Comparison of ENCODE assay signal across 8 cellular contexts in the genomic region with DNA sequence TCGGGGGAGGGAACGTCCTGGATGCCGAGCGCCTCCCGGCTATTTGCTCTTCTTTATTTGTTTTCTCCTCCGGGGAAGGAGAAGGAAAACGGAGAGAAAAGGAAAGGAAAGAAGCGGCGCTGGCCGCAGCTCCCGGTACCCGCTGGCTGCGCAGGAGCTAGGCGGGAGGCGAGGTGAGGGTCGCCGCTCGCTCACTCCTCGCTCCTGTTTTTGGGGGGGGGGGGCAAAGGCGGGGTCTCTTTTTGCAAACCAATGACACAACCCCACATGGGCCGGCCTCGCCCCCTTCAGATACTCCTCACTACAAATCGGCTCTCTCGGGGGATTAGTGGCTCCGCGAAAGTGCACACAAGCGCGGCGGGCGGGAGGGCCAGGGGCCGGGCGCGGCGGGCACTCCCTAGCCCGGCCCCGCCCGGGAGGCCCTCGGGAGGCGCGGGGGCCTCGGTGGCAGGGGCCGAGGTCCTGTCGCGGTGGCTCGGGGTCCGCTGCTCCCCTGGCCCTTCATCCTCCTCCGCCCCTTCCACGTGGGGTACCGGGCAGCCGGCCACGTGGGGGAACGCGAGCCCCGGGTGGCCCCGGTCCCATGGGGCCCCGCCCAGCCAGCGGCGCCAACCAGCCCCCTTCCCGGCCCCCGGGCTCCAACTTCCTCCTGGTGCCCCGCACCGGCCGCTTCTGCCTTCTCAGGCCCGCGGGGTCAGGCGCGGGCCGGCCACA. TPM values are rescaled to one million over a fixed set of nuclear protein-coding genes. Genes with fewer than 3 reads are reported as not detected.
DNase-seq lines count a peak whose midpoint lies in the region; ATAC-seq, FAIRE-seq and TF ChIP-seq lines count a peak whose summit lies in the region.

No MANE protein-coding gene starts in this region.

- TF ChIP-seq CTCF in colonic mucosa (IDR thresholded peaks at IDR 0.05) (no peak), kidney (IDR thresholded peaks at IDR 0.05; ENCODE audit: borderline replicate concordance, extremely low read depth, insufficient read depth) (no peak)

- H3K9ac ChIP-seq in SK-N-MC (ENCODE audit: insufficient read length) (peak overlapping the region; percentile 37), colonic mucosa (ENCODE audit: low read depth in 2 of 2, low read length in 2 of 2) (peak overlapping the region; percentile 58 to 61), kidney (ENCODE audit: low read length in 2 of 2) (peak overlapping the region; percentile 41 to 51)

- H3K9me3 ChIP-seq in SK-N-MC (ENCODE audit: low read depth, low read length) (no peaks in the 10 kb centered on the region), colonic mucosa (no peaks in the 10 kb centered on the region), kidney (ENCODE audit: control insufficient read depth in 1 of 2, low read length in 2 of 2) (no peaks in the 10 kb centered on the region), small intestine (ENCODE audit: control insufficient read depth, low read depth) (no peaks in the 10 kb centered on the region)

- FAIRE-seq in kidney (lab: Jason Lieb, UNC) (no peak), small intestine (lab: Jason Lieb, UNC) (no peak)

- peak; percentile 15 to 46 for DNase-seq in NCI-H187 (lab: John Stamatoyannopoulos, UW)
- no peak for DNase-seq in NCI-H187 treated with DMSO at 0.1 percent for 48 hours (lab: John Stamatoyannopoulos, UW)
- DNase-seq in KBM-7: peak; percentile 90
- peak; percentile 40 for DNase-seq in SK-N-MC (ENCODE audit: low read depth, low spot score)
- peak; percentile 76 for DNase-seq in colonic mucosa
- DNase-seq in kidney: peak; percentile 91
- DNase-seq in small intestine: peak; percentile 49

- H3K4me1 ChIP-seq in colonic mucosa (no peaks in the 10 kb centered on the region), kidney (ENCODE audit: control insufficient read depth in 1 of 2, insufficient read depth in 1 of 2, low read depth in 1 of 2, low read length in 2 of 2) (peaks cover 7 to 11% of the 10 kb centered on the region in 2 donors), small intestine (ENCODE audit: control insufficient read depth in 2 of 2, insufficient read depth in 1 of 2, low read depth in 1 of 2, low read length in 1 of 2) (no peaks in the 10 kb centered on the region)

- WGBS in small intestine, 3 donors: 1 to 2% (median 1%) methylated on average over 33 to 68 of the region's 68 CpGs

- in situ Hi-C loops in KBM-7 (cut with MboI; ENCODE audit: low pct_unique_long_range_greater_than_20kb, low sequenced_read_pairs): no loop called here

- H3K4me3 ChIP-seq in SK-N-MC: peak overlapping the region; percentile 77
- H3K4me3 ChIP-seq in colonic mucosa: peak overlapping the region; percentile 69
- peak overlapping the region; percentile 32 to 68 for H3K4me3 ChIP-seq in kidney (ENCODE audit: low read length in 2 of 2)
- H3K4me3 ChIP-seq in small intestine (ENCODE audit: low read depth in 1 of 2, low read length in 2 of 2): peak overlapping the region; percentile 53 to 71

- H3K27ac ChIP-seq in SK-N-MC (peak overlapping the region; percentile 81), colonic mucosa (peak overlapping the region; percentile 93), kidney (ENCODE audit: low read depth in 2 of 2, low read length in 2 of 2) (peak overlapping the region; percentile 62 to 87), small intestine (ENCODE audit: low read depth in 1 of 2, low read length in 1 of 2) (peak overlapping the region; percentile 67 to 96)

- ATAC-seq in HG03196 (IDR thresholded peaks at IDR 0.05; ENCODE audit: unreplicated experiment): no peak

- H3K36me3 ChIP-seq in SK-N-MC (ENCODE audit: insufficient read depth, low read length) (no peaks in the 10 kb centered on the region), colonic mucosa (no peaks in the 10 kb centered on the region), kidney (ENCODE audit: control insufficient read depth in 1 of 2, insufficient read depth in 2 of 2, low read length in 2 of 2) (no peaks in the 10 kb centered on the region), small intestine (ENCODE audit: control insufficient read depth in 2 of 2, insufficient read depth in 2 of 2, low read length in 2 of 2) (no peaks in the 10 kb centered on the region)

- H3K27me3 ChIP-seq in colonic mucosa (no peaks in the 10 kb centered on the region), small intestine (ENCODE audit: control insufficient read depth in 2 of 2, insufficient read depth in 2 of 2, low read length in 2 of 2) (no peaks in the 10 kb centered on the region)

- intact Hi-C loops in colonic mucosa (cut with DNase I): loop anchor here (10.0 kb wide), 1 partner anchor 184 kb away; no protein-coding TSS in a partner anchor
- intact Hi-C loops in kidney (cut with DNase I): no loop called here

RNA-seq across cellular contexts. Expression of gene CTBP2, which starts 0.7 kb away (rescaled TPM):
- total RNA-seq in colonic mucosa: 100 to 1,000 TPM; 106 to 172 TPM
- total RNA-seq in kidney: 111 TPM
- 33.1 TPM for polyA plus RNA-seq in kidney (ENCODE audit: insufficient read depth, low read depth, low replicate concordance)
- polyA plus RNA-seq in small intestine: 10 to 100 TPM; 38.1 to 52.6 (median 45.6) TPM
